8 cellular contexts compared by ENCODE assay signal in the genomic region with DNA sequence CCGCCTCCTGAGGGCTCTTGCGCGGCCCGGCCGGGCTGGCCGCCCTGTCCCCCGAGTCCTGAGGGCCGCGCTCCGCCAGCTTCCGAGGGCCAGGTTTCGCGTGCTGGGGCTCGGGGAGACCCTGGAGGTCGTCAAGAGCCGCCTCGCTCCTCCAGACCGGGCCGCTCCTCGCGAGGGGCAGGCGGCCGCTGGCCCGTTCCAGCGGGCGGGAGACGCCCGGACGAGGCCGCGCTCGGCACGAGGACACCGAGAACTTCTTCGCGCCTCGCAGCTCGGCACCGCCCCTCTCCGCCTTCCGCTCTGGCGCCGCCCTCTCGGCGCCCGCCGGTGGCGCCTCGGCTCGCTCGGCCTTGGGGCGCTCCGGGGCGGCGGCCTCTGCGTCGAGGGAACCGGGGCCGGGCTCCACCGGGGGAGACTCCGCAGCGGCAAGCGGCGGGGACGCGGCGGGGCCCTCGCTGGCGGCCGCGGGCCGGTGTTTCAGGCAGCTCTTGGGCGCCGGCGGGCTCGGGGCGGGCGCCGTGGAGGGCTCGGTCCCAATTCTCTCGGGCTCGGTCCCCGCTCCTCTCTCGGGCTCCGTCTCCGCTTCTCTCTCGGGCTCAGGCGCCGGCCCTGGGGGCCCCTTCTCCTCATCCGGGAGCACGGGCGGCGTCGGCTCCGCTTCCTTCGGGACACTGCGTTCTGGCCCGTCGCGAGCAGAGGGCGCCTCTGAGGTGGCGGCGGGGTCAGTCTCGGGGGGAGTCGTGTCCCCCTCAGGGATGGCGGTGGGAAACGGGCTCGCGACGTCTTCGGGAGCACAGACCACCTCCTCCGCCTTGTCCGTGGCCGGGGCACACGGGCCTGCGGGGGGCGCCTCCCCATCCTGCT.
DNase-seq lines count a peak whose midpoint lies in the region; ATAC-seq, FAIRE-seq and TF ChIP-seq lines count a peak whose summit lies in the region.

No MANE protein-coding gene starts in this region.

- H3K36me3 ChIP-seq in thoracic aorta: no peaks in the 10 kb centered on the region

- ATAC-seq in thoracic aorta (ENCODE audit: insufficient number of reproducible peaks, low FRiP score, low read depth): no peak

- H3K27me3 Mint-ChIP-seq in activated T-helper 1 cell treated with anti-CD3 and anti-CD28 coated beads, Interleukin-12 subunit alpha, Interleukin-12 subunit beta, Interleukin-2, Interleukin-4 antibody, amounts not matched to agents 30 ng/mL and 10 ng/mL and 1 ng/mL, durations not matched to agents 14 hours and 24 hours and 36 hours (ENCODE audit: insufficient read depth): peaks cover 10% of the 10 kb centered on the region
- H3K27me3 Mint-ChIP-seq in osteocyte (ENCODE audit: unreplicated experiment): peaks cover 45% of the 10 kb centered on the region

- TF ChIP-seq CTCF in GM12875 (IDR thresholded peaks at IDR 0.05; ENCODE audit: borderline replicate concordance, insufficient read depth, low read depth, low read length): peak; percentile 25; the same call in 1 of the 2 replicates
- peak; percentile 33 for TF ChIP-seq CTCF in osteocyte (IDR thresholded peaks at IDR 0.05)
- peak; percentile 36 for TF ChIP-seq CTCF in thoracic aorta (IDR thresholded peaks at IDR 0.05)

- FAIRE-seq in frontal cortex (lab: Jason Lieb, UNC) (no peak), GM19239 (lab: Jason Lieb, UNC) (no peak)

- intact Hi-C loops in activated T-helper 1 cell treated with anti-CD3 and anti-CD28 coated beads, Interleukin-12 subunit alpha, Interleukin-12 subunit beta, Interleukin-2, Interleukin-4 antibody, amounts not matched to agents 30 ng/mL and 10 ng/mL and 1 ng/mL, durations not matched to agents 14 hours and 24 hours and 36 hours (cut with micrococcal nuclease): loop anchor here (2.0 to 10.0 kb wide), 2 partner anchors 86 to 672 kb away; a partner anchor contains a TSS

- H3K4me1 Mint-ChIP-seq in activated T-helper 1 cell treated with anti-CD3 and anti-CD28 coated beads, Interleukin-12 subunit alpha, Interleukin-12 subunit beta, Interleukin-2, Interleukin-4 antibody, amounts not matched to agents 30 ng/mL and 10 ng/mL and 1 ng/mL, durations not matched to agents 14 hours and 24 hours and 36 hours (ENCODE audit: low read depth): peaks cover 27% of the 10 kb centered on the region
- H3K4me1 Mint-ChIP-seq in osteocyte (ENCODE audit: unreplicated experiment): peaks cover 2% of the 10 kb centered on the region

- H3K27ac Mint-ChIP-seq in activated T-helper 1 cell treated with anti-CD3 and anti-CD28 coated beads, Interleukin-12 subunit alpha, Interleukin-12 subunit beta, Interleukin-2, Interleukin-4 antibody, amounts not matched to agents 30 ng/mL and 10 ng/mL and 1 ng/mL, durations not matched to agents 14 hours and 24 hours and 36 hours: no peak overlapping the region
- H3K27ac Mint-ChIP-seq in osteocyte (ENCODE audit: unreplicated experiment): no peak overlapping the region

- H3K27ac ChIP-seq in thoracic aorta: peak overlapping the region; percentile 10 to 49

- H3K9me3 Mint-ChIP-seq in activated T-helper 1 cell treated with anti-CD3 and anti-CD28 coated beads, Interleukin-12 subunit alpha, Interleukin-12 subunit beta, Interleukin-2, Interleukin-4 antibody, amounts not matched to agents 30 ng/mL and 10 ng/mL and 1 ng/mL, durations not matched to agents 14 hours and 24 hours and 36 hours: no peaks in the 10 kb centered on the region
- no peaks in the 10 kb centered on the region for H3K9me3 Mint-ChIP-seq in osteocyte (ENCODE audit: unreplicated experiment)

- peaks cover 4 to 36% of the 10 kb centered on the region in 2 donors for H3K4me1 ChIP-seq in thoracic aorta (ENCODE audit: control insufficient read depth in 1 of 2, low read depth in 2 of 2)

- H3K4me3 ChIP-seq in GM12875 (ENCODE audit: low read depth, low read length): no peak overlapping the region
- H3K4me3 ChIP-seq in thoracic aorta: peak overlapping the region; percentile 72

- peak overlapping the region; percentile 69 for H3K4me3 Mint-ChIP-seq in activated T-helper 1 cell treated with anti-CD3 and anti-CD28 coated beads, Interleukin-12 subunit alpha, Interleukin-12 subunit beta, Interleukin-2, Interleukin-4 antibody, amounts not matched to agents 30 ng/mL and 10 ng/mL and 1 ng/mL, durations not matched to agents 14 hours and 24 hours and 36 hours
- peak overlapping the region; percentile 35 for H3K4me3 Mint-ChIP-seq in osteocyte (ENCODE audit: unreplicated experiment)

- peak; percentile 63 for DNase-seq in activated T-helper 1 cell treated with anti-CD3 and anti-CD28 coated beads, Interleukin-12 subunit alpha, Interleukin-12 subunit beta, Interleukin-2, Interleukin-4 antibody, amounts not matched to agents 30 ng/mL and 10 ng/mL and 1 ng/mL, durations not matched to agents 14 hours and 24 hours and 36 hours (ENCODE audit: low spot score)
- DNase-seq in frontal cortex (ENCODE audit: low spot score in 2 of 2) (peak; percentile 72 to 75), osteocyte (ENCODE audit: extremely low spot score, unreplicated experiment) (no peak), thoracic aorta (ENCODE audit: low spot score) (no peak), GM19239 (ENCODE audit: insufficient read length, low spot score) (no peak), HK-2 (ENCODE audit: unreplicated experiment) (no peak), DMS53 (lab: John Stamatoyannopoulos, UW) (no peak)

- H3K27me3 ChIP-seq in thoracic aorta (replicated peaks; ENCODE audit: insufficient read depth): no peaks in the 10 kb centered on the region

- H3K36me3 Mint-ChIP-seq in activated T-helper 1 cell treated with anti-CD3 and anti-CD28 coated beads, Interleukin-12 subunit alpha, Interleukin-12 subunit beta, Interleukin-2, Interleukin-4 antibody, amounts not matched to agents 30 ng/mL and 10 ng/mL and 1 ng/mL, durations not matched to agents 14 hours and 24 hours and 36 hours (ENCODE audit: low read depth): peaks cover 4% of the 10 kb centered on the region
- no peaks in the 10 kb centered on the region for H3K36me3 Mint-ChIP-seq in osteocyte (ENCODE audit: unreplicated experiment)

- no peaks in the 10 kb centered on the region for H3K9me3 ChIP-seq in thoracic aorta

Comparison
In these comparisons a context has a peak if more than half of its experiments do, and no peak if none do; other contexts are left out.
1. DNase-seq: peak in activated T-helper 1 cell treated with anti-CD3 and anti-CD28 coated beads, Interleukin-12 subunit alpha, Interleukin-12 subunit beta, Interleukin-2, Interleukin-4 antibody, amounts not matched to agents 30 ng/mL and 10 ng/mL and 1 ng/mL, durations not matched to agents 14 hours and 24 hours and 36 hours (single experiment) and frontal cortex (2 of 2); none in osteocyte (single experiment), thoracic aorta (single experiment), GM19239 (single experiment), HK-2 (single experiment) and DMS53 (single experiment).
2. Peak in every context shown above with its lines, with median percentiles within 50 percentile points of each other: CTCF ChIP-seq.